In genomic region chr3:107456501-107456900, GRCh38 we compare ENCODE assay signal across 30 cellular contexts.
"Had no signal": no experiment of that assay in that cellular context is flagged by ENCODE, and none has a peak within 500 bp of the region (broad histone marks: within the 10 kb centered on the region; RNA-seq: fewer than 3 reads in every experiment).

No MANE protein-coding gene starts in this region.

- ATAC-seq: activated CD8-positive, alpha-beta memory T cell treated with anti-CD3 and anti-CD28 coated beads, Interleukin-2, amount 10 ng/mL, durations not matched to agents 7 days and 5 days; activated CD8-positive, alpha-beta T cell treated with anti-CD3 and anti-CD28 coated beads, Interleukin-2, amount 10 ng/mL, durations not matched to agents 7 days and 5 days; esophagus mucosa; heart left ventricle had no signal

- H3K4me3 Mint-ChIP-seq: activated CD4-positive, alpha-beta memory T cell treated with anti-CD3 and anti-CD28 coated beads for 36 hours; activated CD4-positive, alpha-beta T cell treated with anti-CD3 and anti-CD28 coated beads for 36 hours; activated CD4-positive, alpha-beta T cell treated with anti-CD3 and anti-CD28 coated beads, Interleukin-2, amount 10 ng/mL, durations not matched to agents 24 days and 14 days; activated CD8-positive, alpha-beta memory T cell treated with anti-CD3 and anti-CD28 coated beads, Interleukin-2, amount 10 ng/mL, durations not matched to agents 7 days and 5 days; activated CD8-positive, alpha-beta T cell treated with anti-CD3 and anti-CD28 coated beads, Interleukin-2, amount 10 ng/mL, durations not matched to agents 7 days and 5 days; activated naive CD4-positive, alpha-beta T cell treated with anti-CD3 and anti-CD28 coated beads for 36 hours; activated naive CD8-positive, alpha-beta T cell; activated T-helper 1 cell treated with anti-CD3 and anti-CD28 coated beads, Interleukin-12 subunit alpha, Interleukin-12 subunit beta, Interleukin-2, Interleukin-4 antibody, amounts not matched to agents 30 ng/mL and 10 ng/mL and 1 ng/mL, durations not matched to agents 14 hours and 24 hours and 36 hours had no signal

- DNase-seq: activated CD4-positive, alpha-beta memory T cell treated with anti-CD3 and anti-CD28 coated beads for 36 hours; activated CD4-positive, alpha-beta T cell treated with anti-CD3 and anti-CD28 coated beads for 36 hours; activated CD4-positive, alpha-beta T cell treated with anti-CD3 and anti-CD28 coated beads, Interleukin-2, amount 10 ng/mL, durations not matched to agents 24 days and 14 days; activated CD4-positive, CD25-positive, alpha-beta regulatory T cell; activated CD4-positive, CD25-positive, alpha-beta regulatory T cell treated with anti-CD3 and anti-CD28 coated beads, Interleukin-2, amount 50 U/mL, for 72 hours; activated CD8-positive, alpha-beta memory T cell treated with anti-CD3 and anti-CD28 coated beads, Interleukin-2, amount 10 ng/mL, durations not matched to agents 7 days and 5 days; activated CD8-positive, alpha-beta memory T cell treated with anti-CD3 and anti-CD28 coated beads, Interleukin-2, amount 50 U/mL, for 4 hours; activated CD8-positive, alpha-beta T cell treated with anti-CD3 and anti-CD28 coated beads, Interleukin-2, amount 10 ng/mL, durations not matched to agents 7 days and 5 days; activated effector memory CD4-positive, alpha-beta T cell treated with anti-CD3 and anti-CD28 coated beads, Interleukin-2, amount 50 U/mL, for 16 hours; activated naive CD4-positive, alpha-beta T cell treated with anti-CD3 and anti-CD28 coated beads for 36 hours; activated T-cell treated with anti-CD3 and anti-CD28 coated beads, Interleukin-2, amount 50 U/mL, for 1 hour; activated T-cell treated with anti-CD3 and anti-CD28 coated beads, Interleukin-2, amount 50 U/mL, for 48 hours; amniotic stem cell; anterior cingulate cortex; brain microvascular endothelial cell; caudate nucleus; colonic mucosa; effector CD8-positive, alpha-beta T cell; foreskin fibroblast; glutamatergic neuron; heart left ventricle; T-helper 2 cell had no signal

- H3K36me3 Mint-ChIP-seq: activated CD4-positive, alpha-beta memory T cell treated with anti-CD3 and anti-CD28 coated beads for 36 hours; activated CD8-positive, alpha-beta memory T cell treated with anti-CD3 and anti-CD28 coated beads, Interleukin-2, amount 10 ng/mL, durations not matched to agents 7 days and 5 days; activated naive CD8-positive, alpha-beta T cell had no signal

- H3K27me3 ChIP-seq: brain microvascular endothelial cell, colonic mucosa, heart left ventricle had no signal

- FAIRE-seq: astrocyte, endometrium, endothelial cell of umbilical vein, frontal cortex had no signal

- H3K4me1 Mint-ChIP-seq: activated CD4-positive, alpha-beta T cell treated with anti-CD3 and anti-CD28 coated beads, Interleukin-2, amount 10 ng/mL, durations not matched to agents 24 days and 14 days had no signal

- H3K4me3 ChIP-seq: colonic mucosa, heart left ventricle had no signal

- H3K27ac Mint-ChIP-seq: activated CD4-positive, alpha-beta memory T cell treated with anti-CD3 and anti-CD28 coated beads for 36 hours; activated CD4-positive, alpha-beta T cell treated with anti-CD3 and anti-CD28 coated beads for 36 hours; activated CD4-positive, alpha-beta T cell treated with anti-CD3 and anti-CD28 coated beads, Interleukin-2, amount 10 ng/mL, durations not matched to agents 24 days and 14 days; activated CD8-positive, alpha-beta memory T cell treated with anti-CD3 and anti-CD28 coated beads, Interleukin-2, amount 10 ng/mL, durations not matched to agents 7 days and 5 days; activated CD8-positive, alpha-beta T cell treated with anti-CD3 and anti-CD28 coated beads, Interleukin-2, amount 10 ng/mL, durations not matched to agents 7 days and 5 days; activated naive CD4-positive, alpha-beta T cell treated with anti-CD3 and anti-CD28 coated beads for 36 hours; activated naive CD8-positive, alpha-beta T cell; activated T-helper 1 cell treated with anti-CD3 and anti-CD28 coated beads, Interleukin-12 subunit alpha, Interleukin-12 subunit beta, Interleukin-2, Interleukin-4 antibody, amounts not matched to agents 30 ng/mL and 10 ng/mL and 1 ng/mL, durations not matched to agents 14 hours and 24 hours and 36 hours; activated T-helper 2 cell treated with anti-CD3 and anti-CD28 coated beads, Interferon-gamma antibody, Interleukin-2, Interleukin-4, amounts not matched to agents 10 μg/mL and 5 μg/mL and 100 μg/mL, durations not matched to agents 14 hours and 24 hours and 36 hours had no signal

- H3K27me3 Mint-ChIP-seq: activated CD4-positive, alpha-beta T cell treated with anti-CD3 and anti-CD28 coated beads for 36 hours; activated CD4-positive, alpha-beta T cell treated with anti-CD3 and anti-CD28 coated beads, Interleukin-2, amount 10 ng/mL, durations not matched to agents 24 days and 14 days; activated CD8-positive, alpha-beta memory T cell treated with anti-CD3 and anti-CD28 coated beads, Interleukin-2, amount 10 ng/mL, durations not matched to agents 7 days and 5 days had no signal

- H3K9me3 Mint-ChIP-seq: activated CD4-positive, alpha-beta memory T cell treated with anti-CD3 and anti-CD28 coated beads for 36 hours; activated CD4-positive, alpha-beta T cell treated with anti-CD3 and anti-CD28 coated beads, Interleukin-2, amount 10 ng/mL, durations not matched to agents 24 days and 14 days; activated naive CD4-positive, alpha-beta T cell treated with anti-CD3 and anti-CD28 coated beads for 36 hours; activated T-helper 1 cell treated with anti-CD3 and anti-CD28 coated beads, Interleukin-12 subunit alpha, Interleukin-12 subunit beta, Interleukin-2, Interleukin-4 antibody, amounts not matched to agents 30 ng/mL and 10 ng/mL and 1 ng/mL, durations not matched to agents 14 hours and 24 hours and 36 hours; activated T-helper 2 cell treated with anti-CD3 and anti-CD28 coated beads, Interferon-gamma antibody, Interleukin-2, Interleukin-4, amounts not matched to agents 10 μg/mL and 5 μg/mL and 100 μg/mL, durations not matched to agents 14 hours and 24 hours and 36 hours had no signal

- H3K36me3 ChIP-seq: brain microvascular endothelial cell, colonic mucosa, heart left ventricle had no signal
